ENCODE assay signal across 1 cellular context in genomic region chr5:75566710-75567309, GRCh38.
TF ChIP-seq lines count a peak whose summit lies in the region.

No MANE protein-coding gene starts in this region.

TF ChIP-seq in HEK293, 187 proteins besides CTCF, POLR2A, EP300 and RAD21 (continued from another document and continues in another):
- TF ChIP-seq ZNF148 (tag by site-specific recombination; IDR thresholded peaks at IDR 0.05; ENCODE audit: borderline replicate concordance) = no peak
- TF ChIP-seq FEZF1 (tag by site-specific recombination; IDR thresholded peaks at IDR 0.05) = no peak
- TF ChIP-seq REST (tag by site-specific recombination; IDR thresholded peaks at IDR 0.05) = no peak
- TF ChIP-seq ZNF585B (tag by site-specific recombination; IDR thresholded peaks at IDR 0.05) = no peak
- TF ChIP-seq ZNF133 (tag by site-specific recombination; IDR thresholded peaks at IDR 0.05) = no peak
- peak; percentile 44; the same call in 1 of the 2 replicates for TF ChIP-seq INSM2 (tag by site-specific recombination; IDR thresholded peaks at IDR 0.05)
- no peak for TF ChIP-seq HIC1 (tag by site-specific recombination; IDR thresholded peaks at IDR 0.05)
- TF ChIP-seq ZBTB49 (tag by site-specific recombination; IDR thresholded peaks at IDR 0.05; ENCODE audit: low read depth) = no peak
- no peak for TF ChIP-seq ZBTB26 (tag by site-specific recombination; optimal IDR thresholded peaks at IDR 0.05)
- TF ChIP-seq ZNF10 (tag by site-specific recombination; IDR thresholded peaks at IDR 0.05) = peak; percentile 31; the same call in 1 of the 2 replicates
- TF ChIP-seq ZNF707 (tag by site-specific recombination; IDR thresholded peaks at IDR 0.05) = no peak
- no peak for TF ChIP-seq ZFP3 (tag by site-specific recombination; IDR thresholded peaks at IDR 0.05; ENCODE audit: low read depth)
- no peak for TF ChIP-seq ZNF626 (tag by site-specific recombination; IDR thresholded peaks at IDR 0.05)
- no peak for TF ChIP-seq GLIS1 (tag by site-specific recombination; IDR thresholded peaks at IDR 0.05)
- TF ChIP-seq ZNF791 (tag by site-specific recombination; IDR thresholded peaks at IDR 0.05) = no peak
- TF ChIP-seq KLF10 (tag by site-specific recombination; IDR thresholded peaks at IDR 0.05) = no peak
- no peak for TF ChIP-seq TCF7L2 (IDR thresholded peaks at IDR 0.05; ENCODE audit: borderline replicate concordance, low read depth, low read length)
- no peak for TF ChIP-seq WT1 (tag by site-specific recombination; IDR thresholded peaks at IDR 0.05)
- TF ChIP-seq ZNF660 (tag by site-specific recombination; IDR thresholded peaks at IDR 0.05) = 0 out of 2 replicates have a peak, but pooled peaks have one; percentile 31
- no peak for TF ChIP-seq ZBTB11 (tag by site-specific recombination; conservative IDR thresholded peaks at IDR 0.05; ENCODE audit: low read depth)
- TF ChIP-seq ZBTB7A (tag by site-specific recombination; IDR thresholded peaks at IDR 0.05; ENCODE audit: low read depth) = no peak
- peak; percentile 45; the same call in 1 of the 2 replicates for TF ChIP-seq ZNF366 (tag by site-specific recombination; conservative IDR thresholded peaks at IDR 0.05)
- TF ChIP-seq ZNF785 (tag by site-specific recombination; IDR thresholded peaks at IDR 0.05) = no peak
- TF ChIP-seq ZNF335 (tag by site-specific recombination; conservative IDR thresholded peaks at IDR 0.05) = no peak
- TF ChIP-seq ZNF600 (tag by site-specific recombination; IDR thresholded peaks at IDR 0.05) = 0 out of 2 replicates have a peak, but pooled peaks have one; percentile 25
- TF ChIP-seq ZNF202 (tag by site-specific recombination; IDR thresholded peaks at IDR 0.05; ENCODE audit: borderline replicate concordance) = no peak
- TF ChIP-seq ZNF548 (tag by site-specific recombination; IDR thresholded peaks at IDR 0.05) = no peak
- TF ChIP-seq BCL11B (tag by site-specific recombination; IDR thresholded peaks at IDR 0.05; ENCODE audit: low read depth) = no peak
- no peak for TF ChIP-seq ZNF398 (tag by site-specific recombination; IDR thresholded peaks at IDR 0.05)
- no peak for TF ChIP-seq ZNF114 (tag by site-specific recombination; IDR thresholded peaks at IDR 0.05)
- no peak for TF ChIP-seq MEIS1 (CRISPR knock-in tag; IDR thresholded peaks at IDR 0.05; ENCODE audit: borderline replicate concordance)
- TF ChIP-seq ZNF292 (tag by site-specific recombination; IDR thresholded peaks at IDR 0.05; ENCODE audit: borderline replicate concordance, low read depth) = no peak
- no peak for TF ChIP-seq SCRT1 (tag by site-specific recombination; IDR thresholded peaks at IDR 0.05; ENCODE audit: borderline replicate concordance)
